31 cellular contexts compared by ENCODE assay signal in the genomic region with DNA sequence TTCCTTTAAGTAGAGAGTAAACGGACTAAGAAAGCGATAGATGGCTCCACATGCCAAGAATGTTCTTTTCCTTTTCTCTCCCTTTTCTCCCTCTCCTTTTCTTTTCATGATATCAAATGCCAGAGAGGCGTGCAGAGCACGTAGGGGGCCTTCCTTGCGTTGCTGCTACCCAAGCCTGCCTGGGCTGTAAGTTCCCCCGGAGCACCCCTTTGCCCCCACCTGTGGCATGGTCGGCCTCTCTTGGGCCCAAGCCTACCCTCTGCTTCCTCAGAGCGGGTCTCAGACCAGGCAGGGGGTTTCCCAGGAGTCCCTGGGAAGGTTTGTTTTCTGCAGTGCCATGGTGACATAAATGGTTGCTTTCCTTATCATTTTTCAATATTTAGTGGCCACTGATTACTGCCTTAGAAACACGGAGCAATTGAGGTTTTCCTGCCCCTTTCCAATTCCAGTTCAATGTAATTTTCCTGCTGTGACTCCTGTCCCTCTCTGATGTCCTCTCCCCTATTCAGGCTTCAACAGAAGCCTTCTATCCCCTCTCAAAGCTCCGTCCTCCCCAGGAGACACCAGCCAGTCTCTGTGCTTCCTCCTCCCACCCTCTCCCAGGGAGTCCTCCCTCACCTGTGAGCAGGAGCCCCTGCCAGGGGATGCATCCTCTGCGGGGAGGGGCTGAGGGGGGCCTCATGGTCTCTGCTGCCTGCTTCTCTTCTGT. TPM values are rescaled to one million over a fixed set of nuclear protein-coding genes. Genes with fewer than 3 reads are reported as not detected.
"Had no signal": no experiment of that assay in that cellular context is flagged by ENCODE, and none has a peak within 500 bp of the region (broad histone marks: within the 10 kb centered on the region; RNA-seq: fewer than 3 reads in every experiment).

No MANE protein-coding gene starts in this region.

- ATAC-seq: left lung; lower lobe of right lung; natural killer cell; right cardiac atrium; sciatic nerve; stimulated activated naive B cell treated with anti-CD40 and anti-IgM and Interleukin-4, amounts not matched to agents 10 μg/mL and 1 μg/mL and 100 μg/mL, for 72 hours; stimulated activated naive CD8-positive, alpha-beta T cell treated with anti-CD3 and anti-CD28 coated beads, Interleukin-15, Interleukin-2, amounts not matched to agents 100 U/mL and 50 U/mL, for 24 hours had no signal

- H3K4me3 ChIP-seq: left lung, lower lobe of right lung, neural progenitor cell, ovary, prostate gland, skin epidermis, stomach, testis, thyroid gland, transverse colon, upper lobe of left lung had no signal

- FAIRE-seq: islet of Langerhans, kidney had no signal

- DNase-seq: hypothalamus; immature natural killer cell; kidney; left lung; lower lobe of right lung; mammary epithelial cell; mesenchymal stem cell; naive B cell; natural killer cell; nephron progenitor cell; ovary; posterior cingulate gyrus; retina; right cardiac atrium; stimulated activated CD4-positive, alpha-beta T cell treated with anti-CD3 and anti-CD28 coated beads, Interleukin-12 subunit alpha, Interleukin-12 subunit beta, amount 100 ng/mL, for 4 hours; stimulated activated CD4-positive, alpha-beta T cell treated with anti-CD3 and anti-CD28 coated beads, Interleukin-15, amount 100 ng/mL, for 24 hours; stimulated activated CD4-positive, alpha-beta T cell treated with anti-CD3 and anti-CD28 coated beads, Interleukin-2, amount 100 ng/mL, for 24 hours; stimulated activated CD4-positive, alpha-beta T cell treated with anti-CD3 and anti-CD28 coated beads, Interleukin-4, amount 100 ng/mL, for 1 hour; stimulated activated naive B cell treated with anti-CD40 and anti-IgM and Interleukin-4, amounts not matched to agents 10 μg/mL and 1 μg/mL and 100 μg/mL, for 72 hours; stimulated activated naive CD8-positive, alpha-beta T cell treated with anti-CD3 and anti-CD28 coated beads, Interleukin-15, Interleukin-2, amounts not matched to agents 100 U/mL and 50 U/mL, for 24 hours; stomach; testis; thyroid gland; upper lobe of left lung had no signal

- H3K9ac ChIP-seq: neural progenitor cell had no signal

- H3K27me3 ChIP-seq: left lung, neural progenitor cell, ovary, stomach, testis, thyroid gland, transverse colon, upper lobe of left lung had no signal

- H3K9me3 ChIP-seq: left lung, lower lobe of right lung, ovary, prostate gland, stomach, testis, thyroid gland, transverse colon, upper lobe of left lung had no signal

- H2AFZ ChIP-seq: neural progenitor cell had no signal

- H3K36me3 ChIP-seq: left lung, lower lobe of right lung, neural progenitor cell, ovary, prostate gland, stomach, thyroid gland, transverse colon, upper lobe of left lung had no signal

- H3K4me2 ChIP-seq: neural progenitor cell had no signal

- H3K27ac ChIP-seq: left lung, lower lobe of right lung, neural progenitor cell, ovary, prostate gland, skin epidermis, testis, thyroid gland had no signal

- H3K4me1 ChIP-seq: left lung, lower lobe of right lung, neural progenitor cell, prostate gland, testis, thyroid gland, upper lobe of left lung had no signal

RNA-seq across cellular contexts. Expression of a gene that starts 22.6 kb away (rescaled TPM):
- total RNA-seq: mucosa of gallbladder, natural killer cell had no signal
- polyA plus RNA-seq: immature natural killer cell had no signal
